ENCODE assay signal across 8 cellular contexts in genomic region chr11:2156416-2157182, GRCh38. TPM values are rescaled to one million over a fixed set of nuclear protein-coding genes. Genes with fewer than 3 reads are reported as not detected.
DNase-seq lines count a peak whose midpoint lies in the region; ATAC-seq, FAIRE-seq and TF ChIP-seq lines count a peak whose summit lies in the region.

No MANE protein-coding gene starts in this region.

- H3K27ac Mint-ChIP-seq in Calu3 (ENCODE audit: unreplicated experiment), result no peak overlapping the region

- in situ Hi-C loops in K562 (cut with MboI), result loop anchor here (10.0 kb wide), 2 partner anchors 302 to 462 kb away; partner anchors contain the start of genes KRTAP5-6 and LSP1

- BruUV-seq in Calu3 (replicated peaks; lab: Mats Ljungman, UMichigan) (no TSS peak), K562 (replicated peaks; lab: Mats Ljungman, UMichigan) (no TSS peak)

- no peak overlapping the region for H3K4me3 ChIP-seq in K562

- peaks cover 3% of the 10 kb centered on the region; the same call in 1 of the 2 replicates for H4K20me1 ChIP-seq in K562 (replicated peaks; ENCODE audit: control insufficient read depth, insufficient read depth, low read length)

- ATAC-seq in K562 (peak; percentile 82), HG03432 (IDR thresholded peaks at IDR 0.05; ENCODE audit: unreplicated experiment) (no peak), GM21381 (IDR thresholded peaks at IDR 0.05; ENCODE audit: unreplicated experiment) (no peak)

- H3K9me3 Mint-ChIP-seq in Calu3 (ENCODE audit: low read depth, unreplicated experiment), result no peaks in the 10 kb centered on the region

- no peaks in the 10 kb centered on the region for H3K36me3 ChIP-seq in K562 (ENCODE audit: control insufficient read depth, insufficient read depth, low read length)

- no peak overlapping the region for H3K4me2 ChIP-seq in K562 (ENCODE audit: insufficient read depth, low read length)

- TF ChIP-seq CTCF in Calu3 (IDR thresholded peaks at IDR 0.05; ENCODE audit: unreplicated experiment), result peak; percentile 76
- peak; percentile 74 to 82 (median 76) for TF ChIP-seq CTCF in K562 (IDR thresholded peaks at IDR 0.05 in 2 of 3, conservative IDR thresholded peaks at IDR 0.05 in 1 of 3; ENCODE audit: insufficient read depth in 2 of 3, low read depth in 1 of 3, low read length in 3 of 3)

- no peak overlapping the region for H2AFZ ChIP-seq in K562 (ENCODE audit: low read depth, low read length)

- TF ChIP-seq POLR2A in K562 (conservative IDR thresholded peaks at IDR 0.05), result no peak

- TF ChIP-seq RAD21 in K562 (CRISPR knock-in tag; conservative IDR thresholded peaks at IDR 0.05 in 1 of 2, IDR thresholded peaks at IDR 0.05 in 1 of 2), result peak; percentile 43 to 65

- no peak overlapping the region for H3K27ac ChIP-seq in K562 (ENCODE audit: extremely low read depth, low read depth, low read length)

- peaks cover 0 to 38% of the 10 kb centered on the region in 2 experiments; a peak in 1 of 5 replicates for H3K4me1 ChIP-seq in K562 (replicated peaks in 1 of 2; ENCODE audit: control insufficient read depth in 2 of 2, insufficient read depth in 2 of 2, low read length in 2 of 2)

- intact Hi-C loops in Calu3 (cut with micrococcal nuclease; ENCODE audit: unreplicated experiment) (no loop called here), K562 (cut with micrococcal nuclease) (no loop called here)

- POLR2A ChIA-PET in K562 (lab: Yijun Ruan, JAX), result interaction anchor here (0.5 to 0.7 kb wide), 2 partner anchors 120 to 127 kb away, joined by 3 read pairs; no protein-coding TSS in a partner anchor

- TF ChIP-seq EP300 in K562 (IDR thresholded peaks at IDR 0.05; ENCODE audit: low read length), result no peak

- H3K9me1 ChIP-seq in K562 (ENCODE audit: control insufficient read depth, insufficient read depth, low read length), result no peaks in the 10 kb centered on the region

- H3K4me1 Mint-ChIP-seq in Calu3 (ENCODE audit: low read depth, unreplicated experiment), result no peaks in the 10 kb centered on the region

- FAIRE-seq in K562 (lab: Jason Lieb, UNC), result peak; percentile 86

- H3K79me2 ChIP-seq in K562 (ENCODE audit: control insufficient read depth, insufficient read depth, low read length), result no peaks in the 10 kb centered on the region

- no peaks in the 10 kb centered on the region for H3K9me3 ChIP-seq in K562 (replicated peaks; ENCODE audit: control insufficient read depth, insufficient read depth, low read depth, low read length)

- CTCF ChIA-PET in Calu3 (lab: Charles Lee) (interaction anchor here (0.5 to 1.7 kb wide), 17 partner anchors 9 to 504 kb away, joined by 3 to 18 read pairs (median 4); no protein-coding TSS in a partner anchor), K562 (lab: Yijun Ruan, JAX; ENCODE audit: low intra/inter-chr PET ratio) (interaction anchor here (2.4 kb wide), 1 partner anchor 120 kb away, joined by 12 read pairs; no protein-coding TSS in a partner anchor)

- no peak overlapping the region for H3K4me3 Mint-ChIP-seq in Calu3 (ENCODE audit: low read depth, unreplicated experiment)

- peaks cover 0 to 20% of the 10 kb centered on the region in 2 experiments; a peak in 3 of 5 replicates for H3K27me3 ChIP-seq in K562 (ENCODE audit: control insufficient read depth in 2 of 2, insufficient read depth in 2 of 2, low read length in 2 of 2)

- WGBS in K562 (ENCODE audit: insufficient coverage, low coverage, missing lambda C conversion rate), result 9% methylated on average over 17 of the region's 19 CpGs

- DNase-seq in Calu3 (peak; percentile 87), HUDEP-2 (lab: John Stamatoyannopoulos, UW; ENCODE audit: unreplicated experiment in 76 of 76) (peak in 51 of 76 experiments; percentile 1 to 74 (median 31)), T-helper 9 cell (peak; percentile 48), K562 (ENCODE audit: extremely low read depth in 1 of 4, low spot score in 3 of 4) (peak; percentile 64 to 79 (median 78)), iPS-NIHi11 (ENCODE audit: low spot score) (peak; percentile 92)
- DNase-seq in stimulated activated CD4-positive, alpha-beta T cell treated with anti-CD3 and anti-CD28 coated beads, Interleukin-15, amount 100 ng/mL, for 24 hours, result peak; percentile 72

- H3K9ac ChIP-seq in K562 (ENCODE audit: insufficient read depth in 1 of 2, low read depth in 2 of 2, low read length in 2 of 2), result no peak overlapping the region

- peaks cover 66% of the 10 kb centered on the region for H3K27me3 Mint-ChIP-seq in Calu3 (ENCODE audit: unreplicated experiment)

- H3K36me3 Mint-ChIP-seq in Calu3 (ENCODE audit: insufficient read depth, unreplicated experiment), result no peaks in the 10 kb centered on the region

TF ChIP-seq in K562, 482 proteins besides CTCF, POLR2A, EP300 and RAD21 (continues in another document):
- TF ChIP-seq TFAP4 (CRISPR knock-in tag; IDR thresholded peaks at IDR 0.05; ENCODE audit: borderline replicate concordance), result 0 out of 2 replicates have a peak, but pooled peaks have one; percentile 20
- TF ChIP-seq MCM7 (IDR thresholded peaks at IDR 0.05), result no peak
- peak; percentile 21; the same call in 1 of the 2 replicates for TF ChIP-seq GABPB1 (CRISPR knock-in tag; IDR thresholded peaks at IDR 0.05)
- no peak for TF ChIP-seq PTBP1 (IDR thresholded peaks at IDR 0.05; ENCODE audit: low read depth, low read length)
- TF ChIP-seq POLR3A (IDR thresholded peaks at IDR 0.05; ENCODE audit: borderline replicate concordance, extremely low read depth, insufficient read depth, insufficient read length), result no peak
- no peak for TF ChIP-seq ZKSCAN1 (IDR thresholded peaks at IDR 0.05; ENCODE audit: low read depth, low read length)

RNA-seq across cellular contexts. Expression of gene INS, which starts 4.4 kb away (rescaled TPM):
- total RNA-seq in Calu3 (2022) (not detected in 2 replicates), K562 (2014; rRNA removed) (not detected in 2 replicates), K562 (2014; rRNA removed; fragmentation: Illumina TruSeq; extraction: Trizol) (not detected in 2 replicates), K562 (2015; rRNA removed; fragmentation: Illumina TruSeq; extraction: Trizol) (not detected in 2 replicates), K562 (2021) (not detected in 2 replicates)
- total RNA-seq in K562 (2011; cell fraction: chromatin; rRNA removed; ENCODE audit: low replicate concordance), result not detected in 2 replicates
- total RNA-seq in K562 (2011; cell fraction: nucleolus; rRNA removed), result not detected in 2 replicates
- not detected in 2 replicates for total RNA-seq in K562 (2011; cell fraction: nucleoplasm; rRNA removed)
- polyA plus RNA-seq in K562 (2011; rRNA removed) (not detected in 2 replicates), K562 (2014; fragmentation: Illumina TruSeq; extraction: Trizol) (not detected in 2 replicates), K562 (2014; fragmentation: Nextera tagmentation; extraction: Ambion mirVana) (not detected), K562 (2014; rRNA removed) (not detected in 2 replicates)
- polyA plus RNA-seq in K562 (2011; cell fraction: cytosol; rRNA removed), result not detected in 2 replicates
- not detected in 2 replicates for polyA plus RNA-seq in K562 (2011; cell fraction: nucleus; rRNA removed)
- polyA plus RNA-seq in K562 (2012), result not detected in 2 replicates
- not detected in 2 replicates for polyA minus RNA-seq in K562 (2011; rRNA and poly(A)+ RNA removed)
- polyA minus RNA-seq in K562 (2011; cell fraction: cytosol; rRNA and poly(A)+ RNA removed), result not detected in 2 replicates
- not detected in 2 replicates for polyA minus RNA-seq in K562 (2011; cell fraction: nucleus; rRNA and poly(A)+ RNA removed)

RNA-seq across cellular contexts. Expression of gene TH, which starts 15.0 kb away (rescaled TPM):
- total RNA-seq in Calu3 (2022) (not detected in 2 replicates), K562 (2014; rRNA removed) (not detected in 2 replicates), K562 (2014; rRNA removed; fragmentation: Illumina TruSeq; extraction: Trizol) (not detected in 2 replicates), K562 (2015; rRNA removed; fragmentation: Illumina TruSeq; extraction: Trizol) (not detected in 2 replicates), K562 (2021) (not detected in 2 replicates)
- total RNA-seq in K562 (2011; cell fraction: chromatin; rRNA removed; ENCODE audit: low replicate concordance), result not detected in 2 replicates
- not detected in 2 replicates for total RNA-seq in K562 (2011; cell fraction: nucleolus; rRNA removed)
- not detected in 2 replicates for total RNA-seq in K562 (2011; cell fraction: nucleoplasm; rRNA removed)
- polyA plus RNA-seq in K562 (2011; rRNA removed) (not detected in 2 replicates), K562 (2014; fragmentation: Illumina TruSeq; extraction: Trizol) (not detected in 2 replicates), K562 (2014; fragmentation: Nextera tagmentation; extraction: Ambion mirVana) (not detected), K562 (2014; rRNA removed) (not detected in 2 replicates)
- polyA plus RNA-seq in K562 (2011; cell fraction: cytosol; rRNA removed), result 0.06 TPM in 1 of 2 replicates, not detected in the other
- polyA plus RNA-seq in K562 (2011; cell fraction: nucleus; rRNA removed), result not detected in 2 replicates
- polyA plus RNA-seq in K562 (2012), result not detected in 2 replicates
- not detected in 2 replicates for polyA minus RNA-seq in K562 (2011; rRNA and poly(A)+ RNA removed)
- polyA minus RNA-seq in K562 (2011; cell fraction: cytosol; rRNA and poly(A)+ RNA removed), result not detected in 2 replicates
- not detected in 2 replicates for polyA minus RNA-seq in K562 (2011; cell fraction: nucleus; rRNA and poly(A)+ RNA removed)

RNA-seq across cellular contexts. Expression of gene IGF2, which starts 17.4 kb away (rescaled TPM):
- 0.37 and 0.45 TPM in 2 replicates for total RNA-seq in Calu3 (2022)
- not detected in 2 replicates for total RNA-seq in K562 (2011; cell fraction: chromatin; rRNA removed; ENCODE audit: low replicate concordance)
- total RNA-seq in K562 (2011; cell fraction: nucleolus; rRNA removed), result not detected in 2 replicates
- not detected in 2 replicates for total RNA-seq in K562 (2011; cell fraction: nucleoplasm; rRNA removed)
- total RNA-seq in K562 (2014; rRNA removed), result not detected in 2 replicates
- not detected in 2 replicates for total RNA-seq in K562 (2014; rRNA removed; fragmentation: Illumina TruSeq; extraction: Trizol)
- total RNA-seq in K562 (2015; rRNA removed; fragmentation: Illumina TruSeq; extraction: Trizol), result not detected in 2 replicates
- 0.16 and 0.67 TPM in 2 replicates for total RNA-seq in K562 (2021)
- not detected in 2 replicates for polyA plus RNA-seq in K562 (2011; rRNA removed)
- 0.01 TPM in 1 of 2 replicates, not detected in the other for polyA plus RNA-seq in K562 (2011; cell fraction: cytosol; rRNA removed)
- polyA plus RNA-seq in K562 (2011; cell fraction: nucleus; rRNA removed), result 0.03 TPM in 1 of 2 replicates, not detected in the other
- 0.03 and 0.04 TPM in 2 replicates for polyA plus RNA-seq in K562 (2012)
- not detected in 2 replicates for polyA plus RNA-seq in K562 (2014; fragmentation: Illumina TruSeq; extraction: Trizol)
- polyA plus RNA-seq in K562 (2014; fragmentation: Nextera tagmentation; extraction: Ambion mirVana), result not detected
- 0.03 TPM in 1 of 2 replicates, not detected in the other for polyA plus RNA-seq in K562 (2014; rRNA removed)
- 0.07 and 0.18 TPM in 2 replicates for polyA minus RNA-seq in K562 (2011; rRNA and poly(A)+ RNA removed)
- polyA minus RNA-seq in K562 (2011; cell fraction: cytosol; rRNA and poly(A)+ RNA removed), result 5.3 TPM in 1 of 2 replicates, not detected in the other
- polyA minus RNA-seq in K562 (2011; cell fraction: nucleus; rRNA and poly(A)+ RNA removed), result not detected in 2 replicates

Comparison
In these comparisons a context has a peak if more than half of its experiments do, and no peak if none do; other contexts are left out.
1. DNase-seq: peak in every context shown above with its lines; median percentile 92 in iPS-NIHi11; 87 in Calu3; 78 in K562; 72 in stimulated activated CD4-positive, alpha-beta T cell treated with anti-CD3 and anti-CD28 coated beads, Interleukin-15, amount 100 ng/mL, for 24 hours; 48 in T-helper 9 cell; 31 in HUDEP-2.